In the genomic region with DNA sequence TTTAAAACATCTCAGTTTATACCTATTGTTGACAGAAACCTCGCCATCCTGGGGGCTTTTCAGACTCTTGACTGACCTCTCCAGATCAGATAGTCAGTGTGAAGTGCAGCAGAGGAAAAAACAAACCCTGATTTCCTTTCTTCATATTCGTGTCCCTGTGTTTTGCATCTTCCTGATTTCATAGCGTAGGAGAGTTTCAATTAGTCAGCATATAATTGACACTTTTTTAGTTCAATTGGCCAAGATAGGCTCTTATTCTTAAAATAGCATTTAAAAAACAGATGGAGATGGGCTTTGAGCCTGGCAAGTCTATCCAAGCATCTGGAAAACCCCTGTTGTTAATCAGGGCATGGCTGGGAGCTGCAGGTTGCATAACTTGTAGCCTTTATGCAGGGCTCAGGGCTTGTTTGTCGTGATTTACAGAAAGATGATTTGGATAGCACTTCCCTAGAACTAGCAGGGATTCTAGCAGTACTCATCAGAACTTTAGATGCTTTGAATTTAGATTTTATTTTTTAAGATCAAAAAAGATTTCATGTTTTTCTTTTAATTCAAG, we compare ENCODE assay signal across 18 cellular contexts.
A peak's percentile ranks its signal among the peaks of the same experiment; 100 is the strongest.
DNase-seq lines count a peak whose midpoint lies in the region; ATAC-seq, FAIRE-seq and TF ChIP-seq lines count a peak whose summit lies in the region.
"Had no signal": no experiment of that assay in that cellular context is flagged by ENCODE, and none has a peak within 500 bp of the region (broad histone marks: within the 10 kb centered on the region; RNA-seq: fewer than 3 reads in every experiment).

No MANE protein-coding gene starts in this region.

- no peaks in the 10 kb centered on the region for H3K4me1 Mint-ChIP-seq in CD4-positive, alpha-beta T cell (ENCODE audit: low read depth)

- POLR2A ChIA-PET in AG04450 (lab: Yijun Ruan, JAX): interaction anchor here (0.6 kb wide), 1 partner anchor 330 kb away, joined by 3 read pairs; no protein-coding TSS in a partner anchor
- POLR2A ChIA-PET in CD4-positive, alpha-beta T cell (lab: Charles Lee): no interaction called here

- intact Hi-C loops in left colon (cut with DNase I, micrococcal nuclease): no loop called here
- intact Hi-C loops in CD4-positive, alpha-beta T cell (cut with DNase I, micrococcal nuclease): no loop called here

- H3K9me1 ChIP-seq in keratinocyte (ENCODE audit: control insufficient read depth, extremely low read depth, insufficient read depth, low read length): no peaks in the 10 kb centered on the region

- H3K9me3 ChIP-seq in AG04450 (ENCODE audit: control insufficient read depth, insufficient read depth, low read length): no peaks in the 10 kb centered on the region
- H3K9me3 ChIP-seq in HUES48 (ENCODE audit: control insufficient read depth, insufficient read depth, low read length): no peaks in the 10 kb centered on the region
- no peaks in the 10 kb centered on the region for H3K9me3 ChIP-seq in keratinocyte (ENCODE audit: control insufficient read depth, low read depth, low read length)
- H3K9me3 ChIP-seq in CD4-positive, alpha-beta T cell (ENCODE audit: control insufficient read depth, low read length): no peaks in the 10 kb centered on the region
- H3K9me3 ChIP-seq: BE2C, upper lobe of right lung had no signal

- peaks cover 8% of the 10 kb centered on the region for H3K27me3 Mint-ChIP-seq in CD4-positive, alpha-beta T cell

- peaks cover 4% of the 10 kb centered on the region for H3K9me3 Mint-ChIP-seq in CD4-positive, alpha-beta T cell

- H2AFZ ChIP-seq in keratinocyte (ENCODE audit: control insufficient read depth, low read length): peak overlapping the region; percentile 55

- no peak overlapping the region for H3K9ac ChIP-seq in HUES48 (ENCODE audit: low read depth, low read length)
- peak overlapping the region; percentile 53 for H3K9ac ChIP-seq in keratinocyte (ENCODE audit: control insufficient read depth, extremely low read depth, insufficient read depth, low read length)

- ATAC-seq in left colon (no peak), HG03439 (IDR thresholded peaks at IDR 0.05; ENCODE audit: unreplicated experiment) (no peak)
- no peak for ATAC-seq in CD4-positive, alpha-beta T cell (ENCODE audit: poor library complexity)
- ATAC-seq: esophagus mucosa, upper lobe of right lung had no signal

- no peaks in the 10 kb centered on the region for H4K20me1 ChIP-seq in keratinocyte (ENCODE audit: control insufficient read depth, extremely low read depth, insufficient read depth, low read length)

- H3K27me3 ChIP-seq in AG04450 (ENCODE audit: control insufficient read depth, insufficient read depth, low read length): no peaks in the 10 kb centered on the region
- H3K27me3 ChIP-seq in HUES48 (ENCODE audit: control insufficient read depth, insufficient read depth, low read length): no peaks in the 10 kb centered on the region
- H3K27me3 ChIP-seq in keratinocyte (ENCODE audit: control insufficient read depth, extremely low read depth, insufficient read depth, low read length): no peaks in the 10 kb centered on the region
- no peaks in the 10 kb centered on the region for H3K27me3 ChIP-seq in CD4-positive, alpha-beta T cell (ENCODE audit: control insufficient read depth, insufficient read depth, low read length)
- H3K27me3 ChIP-seq: BE2C, upper lobe of right lung had no signal

- H3K36me3 ChIP-seq in HUES48 (ENCODE audit: control insufficient read depth, insufficient read depth, low read length) (no peaks in the 10 kb centered on the region), keratinocyte (ENCODE audit: control insufficient read depth in 2 of 2, extremely low read depth in 1 of 2, insufficient read depth in 2 of 2, low read length in 2 of 2) (no peaks in the 10 kb centered on the region)
- H3K36me3 ChIP-seq: BE2C, upper lobe of right lung had no signal

- TF ChIP-seq CTCF in AG04450 (IDR thresholded peaks at IDR 0.05; ENCODE audit: low read depth, low read length) (no peak), cardiac fibroblast (IDR thresholded peaks at IDR 0.05; ENCODE audit: low read depth, low read length) (no peak), keratinocyte (optimal IDR thresholded peaks at IDR 0.05 in 1 of 3, IDR thresholded peaks at IDR 0.05 in 1 of 3, conservative IDR thresholded peaks at IDR 0.05 in 1 of 3; ENCODE audit: extremely low read depth in 1 of 3, insufficient read depth in 2 of 3, low read length in 3 of 3) (no peak)
- no peak for TF ChIP-seq CTCF in CD4-positive, alpha-beta T cell (IDR thresholded peaks at IDR 0.05)

- H3K4me3 Mint-ChIP-seq in CD4-positive, alpha-beta T cell: no peak overlapping the region

- dilution Hi-C loops in keratinocyte (cut with MboI; ENCODE audit: extremely low pct_ligation_motif_present, low sequenced_read_pairs): no loop called here

- peak overlapping the region; percentile 69 for H3K4me2 ChIP-seq in keratinocyte (ENCODE audit: control insufficient read depth, extremely low read depth, insufficient read depth, low read depth, low read length)

- CTCF ChIA-PET in AG04450 (lab: Charles Lee): no interaction called here
- CTCF ChIA-PET in CD4-positive, alpha-beta T cell (lab: Charles Lee): no interaction called here

- no peaks in the 10 kb centered on the region for H3K36me3 Mint-ChIP-seq in CD4-positive, alpha-beta T cell (ENCODE audit: low read depth)

- H3K4me1 ChIP-seq in HUES48 (ENCODE audit: control insufficient read depth, insufficient read depth, low read length): peaks cover 21% of the 10 kb centered on the region
- peaks cover 45% of the 10 kb centered on the region for H3K4me1 ChIP-seq in keratinocyte (ENCODE audit: control insufficient read depth, extremely low read depth, insufficient read depth, low read length)
- H3K4me1 ChIP-seq: BE2C had no signal

- H3K4me3 ChIP-seq in AG04450 (ENCODE audit: low read depth, low read length): no peak overlapping the region
- no peak overlapping the region for H3K4me3 ChIP-seq in HUES48 (ENCODE audit: low read depth, low read length)
- H3K4me3 ChIP-seq in cardiac fibroblast (replicated peaks in 1 of 2; ENCODE audit: low read depth in 2 of 2, low read length in 2 of 2): no peak overlapping the region
- peak overlapping the region in 2 of 3 experiments; percentile 1 to 34 for H3K4me3 ChIP-seq in keratinocyte (ENCODE audit: control insufficient read depth in 2 of 3, extremely low read depth in 1 of 3, insufficient read depth in 2 of 3, low read depth in 1 of 3, low read length in 3 of 3)
- H3K4me3 ChIP-seq: upper lobe of right lung had no signal

- DNase-seq in AG04450 (ENCODE audit: low read depth, low spot score) (peak; percentile 23), cardiac fibroblast (ENCODE audit: low read depth in 2 of 2) (peak; percentile 50 to 63), keratinocyte (ENCODE audit: low read depth, low spot score) (no peak), left colon (no peak)
- DNase-seq in activated CD4-positive, alpha-beta T cell treated with anti-CD3 and anti-CD28 coated beads, Interleukin-2, amount 50 U/mL, for 4 hours: no peak
- DNase-seq in CD4-positive, alpha-beta T cell: no peak
- DNase-seq: activated CD8-positive, alpha-beta memory T cell treated with anti-CD3 and anti-CD28 coated beads, Interleukin-2, amount 50 U/mL, for 4 hours; activated naive CD4-positive, alpha-beta T cell treated with anti-CD3 and anti-CD28 coated beads, Interleukin-2, amount 50 U/mL, for 16 hours; BE2C; cerebellar nuclear complex; DND-41; NCI-H2081; NK-92 treated with Interleukin-12 subunit alpha and Interleukin-12 subunit beta, amount 100 ng/mL, for 24 hours; stimulated activated CD4-positive, alpha-beta T cell treated with anti-CD3 and anti-CD28 coated beads, Interleukin-2, amount 100 ng/mL, for 24 hours; upper lobe of right lung had no signal

- H3K27ac ChIP-seq in AG04450 (ENCODE audit: low read depth, low read length) (no peak overlapping the region), HUES48 (ENCODE audit: low read depth, low read length) (peak overlapping the region; percentile 11), keratinocyte (ENCODE audit: control insufficient read depth, insufficient read depth, low read length) (peak overlapping the region; percentile 83)
- H3K27ac ChIP-seq in CD4-positive, alpha-beta T cell (ENCODE audit: low read depth, low read length): no peak overlapping the region
- H3K27ac ChIP-seq: upper lobe of right lung had no signal

- H3K27ac Mint-ChIP-seq in CD4-positive, alpha-beta T cell: no peak overlapping the region

- no peak for FAIRE-seq in keratinocyte (lab: Jason Lieb, UNC)

- H3K79me2 ChIP-seq in keratinocyte (ENCODE audit: control insufficient read depth, insufficient read depth, low read length): no peaks in the 10 kb centered on the region

Comparison
In these comparisons a context has a peak if more than half of its experiments do, and no peak if none do; other contexts are left out.
1. DNase-seq: peak in AG04450 (single experiment) and cardiac fibroblast (2 of 2); none in keratinocyte (single experiment), activated CD4-positive, alpha-beta T cell treated with anti-CD3 and anti-CD28 coated beads, Interleukin-2, amount 50 U/mL, for 4 hours (0 of 2), left colon (0 of 2) and CD4-positive, alpha-beta T cell (0 of 10).
2. H3K27ac ChIP-seq: peak in HUES48 (single experiment) and keratinocyte (single experiment); none in AG04450 (single experiment) and CD4-positive, alpha-beta T cell (single experiment).
3. H3K4me3 ChIP-seq: peak in keratinocyte (2 of 3); none in AG04450 (single experiment), HUES48 (single experiment) and cardiac fibroblast (0 of 2).